11 cellular contexts compared by ENCODE assay signal in genomic region chr5:159181152-159181551, GRCh38. TPM values are rescaled to one million over a fixed set of nuclear protein-coding genes. Genes with fewer than 3 reads are reported as not detected.
DNase-seq lines count a peak whose midpoint lies in the region; ATAC-seq and TF ChIP-seq lines count a peak whose summit lies in the region.
"Had no signal": no experiment of that assay in that cellular context is flagged by ENCODE, and none has a peak within 500 bp of the region (broad histone marks: within the 10 kb centered on the region; RNA-seq: fewer than 3 reads in every experiment).

No MANE protein-coding gene starts in this region.

- H3K4me3 ChIP-seq in fibroblast of mammary gland (ENCODE audit: control insufficient read depth, low read depth, low read length): no peak overlapping the region
- no peak overlapping the region for H3K4me3 ChIP-seq in H7 (ENCODE audit: insufficient read depth, low read depth, low read length)
- H3K4me3 ChIP-seq: suprapubic skin had no signal

- TF ChIP-seq CTCF in fibroblast of mammary gland (conservative IDR thresholded peaks at IDR 0.05; ENCODE audit: control insufficient read depth, insufficient read depth, low read depth, low read length): no peak

- H3K27me3 ChIP-seq in H7 (ENCODE audit: control insufficient read depth, insufficient read depth, low read length): no peaks in the 10 kb centered on the region
- H3K27me3 ChIP-seq: suprapubic skin had no signal

- no peaks in the 10 kb centered on the region for H3K36me3 ChIP-seq in H7 (replicated peaks; ENCODE audit: control insufficient read depth, insufficient read depth, low read length)
- H3K36me3 ChIP-seq: suprapubic skin had no signal

- peak; percentile 59 for ATAC-seq in GM19372 (IDR thresholded peaks at IDR 0.05; ENCODE audit: low read depth, unreplicated experiment)
- ATAC-seq in HG03521 (IDR thresholded peaks at IDR 0.05; ENCODE audit: unreplicated experiment): peak; percentile 45
- ATAC-seq: WTC11 had no signal

- DNase-seq in EH (ENCODE audit: low read depth) (peak; percentile 52), fibroblast of mammary gland (ENCODE audit: low read depth) (peak; percentile 51), NCI-H1930 (lab: John Stamatoyannopoulos, UW) (no peak), H7 (no peak), kidney tubule cell (ENCODE audit: low spot score) (no peak), anterior cingulate cortex (lab: John Stamatoyannopoulos, UW) (no peak)
- DNase-seq: NCI-H69 had no signal

RNA-seq across cellular contexts. Expression of gene RNF145, which starts 28.2 kb away (rescaled TPM):
- 22.4 and 23.9 TPM in 2 replicates for total RNA-seq in H7 (2014; rRNA removed; shearing (Covaris generic))

Comparison
In these comparisons a context has a peak if more than half of its experiments do, and no peak if none do; other contexts are left out.
1. DNase-seq: peak in EH (single experiment) and fibroblast of mammary gland (single experiment); none in NCI-H1930 (0 of 2), H7 (single experiment), kidney tubule cell (single experiment) and anterior cingulate cortex (0 of 58).